22 cellular contexts compared by ENCODE assay signal in the genomic region with DNA sequence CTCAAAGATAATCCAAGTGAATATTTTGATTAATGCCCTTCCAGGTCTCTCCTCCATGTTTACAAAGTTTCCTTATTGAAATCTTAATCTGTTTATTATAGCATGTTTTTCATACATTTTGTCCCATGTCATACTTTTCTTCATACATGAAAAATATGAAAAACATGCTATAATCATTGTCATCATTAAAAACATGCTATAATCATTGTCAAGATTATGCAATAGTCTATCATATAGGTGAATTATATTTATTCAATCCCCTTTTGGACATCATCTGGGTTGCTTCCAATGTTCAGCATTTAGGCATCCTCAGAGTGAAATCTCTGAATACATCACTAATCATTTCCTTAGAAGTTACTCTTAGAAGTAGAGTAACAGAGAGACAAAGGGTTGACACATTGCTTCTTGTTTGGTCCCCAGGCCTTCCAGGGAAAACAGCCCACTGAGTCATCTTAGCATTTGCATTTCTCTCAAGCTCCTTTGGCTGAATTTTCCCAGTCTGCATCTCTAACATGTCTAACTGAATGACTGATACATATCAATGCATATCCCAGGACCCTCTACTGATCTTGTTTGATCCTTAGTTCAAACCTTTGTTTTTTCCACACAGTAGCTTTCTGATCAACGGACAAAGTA.
A peak's percentile ranks its signal among the peaks of the same experiment; 100 is the strongest.
DNase-seq lines count a peak whose midpoint lies in the region; ATAC-seq and TF ChIP-seq lines count a peak whose summit lies in the region.
"Had no signal": no experiment of that assay in that cellular context is flagged by ENCODE, and none has a peak within 500 bp of the region (broad histone marks: within the 10 kb centered on the region; RNA-seq: fewer than 3 reads in every experiment).

No MANE protein-coding gene starts in this region.

- no peak overlapping the region for H3K4me3 Mint-ChIP-seq in activated CD4-positive, alpha-beta T cell treated with anti-CD3 and anti-CD28 coated beads, Interleukin-2, amount 10 ng/mL, durations not matched to agents 7 days and 5 days
- H3K4me3 Mint-ChIP-seq in activated naive CD8-positive, alpha-beta T cell treated with anti-CD3 and anti-CD28 coated beads, Interleukin-2, amount 50 U/mL, for 24 hours = no peak overlapping the region
- H3K4me3 Mint-ChIP-seq: activated T-helper 1 cell treated with anti-CD3 and anti-CD28 coated beads, Interleukin-12 subunit alpha, Interleukin-12 subunit beta, Interleukin-2, Interleukin-4 antibody, amounts not matched to agents 30 ng/mL and 10 ng/mL and 1 ng/mL, durations not matched to agents 14 hours and 24 hours and 36 hours; naive B cell; stimulated activated effector memory CD8-positive, alpha-beta T cell treated with anti-CD3 and anti-CD28 coated beads, Interleukin-12 subunit alpha, Interleukin-12 subunit beta, amount 100 ng/mL, for 72 hours had no signal

- no peak for TF ChIP-seq CTCF in foreskin keratinocyte (conservative IDR thresholded peaks at IDR 0.05)

- POLR2A ChIA-PET in activated CD4-positive, alpha-beta T cell treated with anti-CD3 and anti-CD28 coated beads, Interleukin-2, amount 10 ng/mL, durations not matched to agents 7 days and 5 days (lab: Charles Lee) = no interaction called here

- peak; percentile 7 for ATAC-seq in activated naive CD8-positive, alpha-beta T cell treated with anti-CD3 and anti-CD28 coated beads, Interleukin-2, amount 50 U/mL, for 24 hours
- ATAC-seq in foreskin keratinocyte = peak; percentile 74
- ATAC-seq: stimulated activated effector memory CD8-positive, alpha-beta T cell treated with anti-CD3 and anti-CD28 coated beads, Interleukin-12 subunit alpha, Interleukin-12 subunit beta, amount 100 ng/mL, for 72 hours had no signal

- H3K27ac Mint-ChIP-seq in activated CD4-positive, alpha-beta T cell treated with anti-CD3 and anti-CD28 coated beads, Interleukin-2, amount 10 ng/mL, durations not matched to agents 7 days and 5 days = no peak overlapping the region
- peak overlapping the region; percentile 42 for H3K27ac Mint-ChIP-seq in activated naive CD8-positive, alpha-beta T cell treated with anti-CD3 and anti-CD28 coated beads, Interleukin-2, amount 50 U/mL, for 24 hours
- H3K27ac Mint-ChIP-seq: activated T-helper 1 cell treated with anti-CD3 and anti-CD28 coated beads, Interleukin-12 subunit alpha, Interleukin-12 subunit beta, Interleukin-2, Interleukin-4 antibody, amounts not matched to agents 30 ng/mL and 10 ng/mL and 1 ng/mL, durations not matched to agents 14 hours and 24 hours and 36 hours had no signal

- peak; percentile 43 for DNase-seq in activated CD4-positive, alpha-beta T cell treated with anti-CD3 and anti-CD28 coated beads for 48 hours
- no peak for DNase-seq in activated CD4-positive, alpha-beta T cell treated with anti-CD3 and anti-CD28 coated beads, Interleukin-2, amount 10 ng/mL, durations not matched to agents 7 days and 5 days
- DNase-seq in AG20443 (ENCODE audit: low spot score) = peak; percentile 21
- DNase-seq in activated naive CD8-positive, alpha-beta T cell treated with anti-CD3 and anti-CD28 coated beads, Interleukin-2, amount 50 U/mL, for 24 hours = no peak
- peak; percentile 32 to 40 for DNase-seq in foreskin keratinocyte
- no peak for DNase-seq in amniotic stem cell (lab: John Stamatoyannopoulos, UW)
- no peak for DNase-seq in NCI-H2196 (lab: John Stamatoyannopoulos, UW; ENCODE audit: unreplicated experiment)
- DNase-seq in HuH-7.5 (ENCODE audit: low spot score) = no peak
- DNase-seq: activated CD4-positive, alpha-beta T cell treated with anti-CD3 and anti-CD28 coated beads for 4 hours; anterior cingulate cortex; DMS53; naive B cell; NCI-H1105; NCI-H2171; NCI-H774; PC-9; T1000 had no signal

- no peaks in the 10 kb centered on the region for H3K27me3 Mint-ChIP-seq in activated CD4-positive, alpha-beta T cell treated with anti-CD3 and anti-CD28 coated beads, Interleukin-2, amount 10 ng/mL, durations not matched to agents 7 days and 5 days
- H3K27me3 Mint-ChIP-seq in activated naive CD8-positive, alpha-beta T cell treated with anti-CD3 and anti-CD28 coated beads, Interleukin-2, amount 50 U/mL, for 24 hours = no peaks in the 10 kb centered on the region
- H3K27me3 Mint-ChIP-seq: naive B cell had no signal

- no peak overlapping the region for H3K27ac ChIP-seq in foreskin keratinocyte
- H3K27ac ChIP-seq: C4-2B, KMS-11, PC-9, tibial nerve had no signal

- H3K4me1 ChIP-seq in foreskin keratinocyte = no peaks in the 10 kb centered on the region

- peaks cover 6% of the 10 kb centered on the region for H3K36me3 Mint-ChIP-seq in activated CD4-positive, alpha-beta T cell treated with anti-CD3 and anti-CD28 coated beads, Interleukin-2, amount 10 ng/mL, durations not matched to agents 7 days and 5 days (ENCODE audit: low read depth)
- H3K36me3 Mint-ChIP-seq in activated naive CD8-positive, alpha-beta T cell treated with anti-CD3 and anti-CD28 coated beads, Interleukin-2, amount 50 U/mL, for 24 hours (ENCODE audit: low read depth) = peaks cover 5% of the 10 kb centered on the region

- CTCF ChIA-PET in activated CD4-positive, alpha-beta T cell treated with anti-CD3 and anti-CD28 coated beads, Interleukin-2, amount 10 ng/mL, durations not matched to agents 7 days and 5 days (lab: Charles Lee) = interaction anchor here (0.9 kb wide), 1 partner anchor 10 kb away, joined by 4 read pairs; no protein-coding TSS in a partner anchor

- H3K4me1 Mint-ChIP-seq in activated CD4-positive, alpha-beta T cell treated with anti-CD3 and anti-CD28 coated beads, Interleukin-2, amount 10 ng/mL, durations not matched to agents 7 days and 5 days = peaks cover 34% of the 10 kb centered on the region
- peaks cover 74% of the 10 kb centered on the region for H3K4me1 Mint-ChIP-seq in activated naive CD8-positive, alpha-beta T cell treated with anti-CD3 and anti-CD28 coated beads, Interleukin-2, amount 50 U/mL, for 24 hours

- H3K27me3 ChIP-seq in foreskin keratinocyte = no peaks in the 10 kb centered on the region
- H3K27me3 ChIP-seq: tibial nerve had no signal

- peaks cover 2% of the 10 kb centered on the region for H3K9me3 Mint-ChIP-seq in activated CD4-positive, alpha-beta T cell treated with anti-CD3 and anti-CD28 coated beads, Interleukin-2, amount 10 ng/mL, durations not matched to agents 7 days and 5 days
- no peaks in the 10 kb centered on the region for H3K9me3 Mint-ChIP-seq in activated naive CD8-positive, alpha-beta T cell treated with anti-CD3 and anti-CD28 coated beads, Interleukin-2, amount 50 U/mL, for 24 hours
- H3K9me3 Mint-ChIP-seq: stimulated activated effector memory CD8-positive, alpha-beta T cell treated with anti-CD3 and anti-CD28 coated beads, Interleukin-12 subunit alpha, Interleukin-12 subunit beta, amount 100 ng/mL, for 72 hours had no signal

Comparison
In these comparisons a context has a peak if more than half of its experiments do, and no peak if none do; other contexts are left out.
1. DNase-seq: peak in activated CD4-positive, alpha-beta T cell treated with anti-CD3 and anti-CD28 coated beads for 48 hours (single experiment), AG20443 (single experiment) and foreskin keratinocyte (2 of 2); none in activated CD4-positive, alpha-beta T cell treated with anti-CD3 and anti-CD28 coated beads, Interleukin-2, amount 10 ng/mL, durations not matched to agents 7 days and 5 days (single experiment), activated naive CD8-positive, alpha-beta T cell treated with anti-CD3 and anti-CD28 coated beads, Interleukin-2, amount 50 U/mL, for 24 hours (single experiment), amniotic stem cell (single experiment), NCI-H2196 (single experiment) and HuH-7.5 (single experiment).